ENCODE assay signal across 9 cellular contexts in the genomic region with DNA sequence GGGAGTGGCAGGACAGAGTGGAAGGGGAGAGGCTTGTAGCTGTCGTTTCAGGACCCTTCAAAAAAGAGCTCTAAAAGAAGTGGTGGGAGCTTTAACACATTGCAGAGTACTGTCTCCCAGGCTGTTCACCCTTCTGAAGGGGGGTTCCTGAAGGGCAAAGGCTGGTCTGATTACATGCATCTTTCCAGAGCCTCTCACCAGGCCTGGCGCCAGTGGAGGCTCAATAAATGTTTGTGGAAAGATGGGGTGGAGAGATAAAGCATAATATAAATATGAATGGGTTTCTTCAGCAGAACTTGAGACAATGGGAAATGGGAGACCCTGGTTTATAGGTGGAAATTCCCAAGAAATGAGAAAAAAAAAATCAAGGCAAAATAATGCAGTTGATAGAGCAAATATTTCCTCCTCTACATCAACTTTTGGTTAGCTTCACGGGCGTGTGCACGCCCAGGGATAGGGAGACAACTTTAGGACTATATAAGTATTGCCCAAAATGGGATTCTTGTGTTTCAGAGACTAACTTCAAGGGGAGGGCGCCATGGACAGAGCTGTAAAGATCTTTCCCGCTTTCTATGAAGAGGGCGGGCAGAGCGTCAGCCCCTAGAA. TPM values are rescaled to one million over a fixed set of nuclear protein-coding genes. Genes with fewer than 3 reads are reported as not detected.
A peak's percentile ranks its signal among the peaks of the same experiment; 100 is the strongest.
DNase-seq lines count a peak whose midpoint lies in the region; ATAC-seq and TF ChIP-seq lines count a peak whose summit lies in the region.
"Had no signal": no experiment of that assay in that cellular context is flagged by ENCODE, and none has a peak within 500 bp of the region (broad histone marks: within the 10 kb centered on the region; RNA-seq: fewer than 3 reads in every experiment).

No MANE protein-coding gene starts in this region.

- H3K4me3 Mint-ChIP-seq in Caco-2 (ENCODE audit: unreplicated experiment) = peak overlapping the region; percentile 92

- H3K9me3 ChIP-seq in Caco-2 (no peaks in the 10 kb centered on the region), MM.1S (replicated peaks; ENCODE audit: insufficient read depth, low read length) (no peaks in the 10 kb centered on the region), mammary epithelial cell (replicated peaks; ENCODE audit: insufficient read depth, low read length) (no peaks in the 10 kb centered on the region), neuron (ENCODE audit: low read length) (no peaks in the 10 kb centered on the region)

- dilution Hi-C loops in mammary epithelial cell (cut with HindIII; ENCODE audit: low sequenced_read_pairs) = no loop called here

- H3K4me3 ChIP-seq in Caco-2 (ENCODE audit: low read depth, low read length) (no peak overlapping the region; the same call in 1 of the 2 replicates), MM.1S (ENCODE audit: low read length) (no peak overlapping the region), mammary epithelial cell (replicated peaks in 1 of 3; ENCODE audit: insufficient read depth in 1 of 3, low read depth in 2 of 3, low read length in 3 of 3) (no peak overlapping the region), neuron (ENCODE audit: low read length) (no peak overlapping the region)

- peak overlapping the region; percentile 88 for H3K27ac Mint-ChIP-seq in Caco-2 (ENCODE audit: unreplicated experiment)

- CTCF ChIA-PET in Caco-2 (lab: Charles Lee) = interaction anchor here (0.6 to 1.6 kb wide), 4 partner anchors 14 to 227 kb away, joined by 3 to 8 read pairs (median 6); no protein-coding TSS in a partner anchor
- CTCF ChIA-PET in mammary epithelial cell (lab: Charles Lee; ENCODE audit: low non-redundant PET) = interaction anchor here (0.6 kb wide), 3 partner anchors 95 to 386 kb away, joined by 4 to 6 read pairs (median 5); no protein-coding TSS in a partner anchor

- H3K36me3 ChIP-seq in Caco-2 (ENCODE audit: control insufficient read depth, insufficient read depth, low read length) (no peaks in the 10 kb centered on the region), MM.1S (replicated peaks; ENCODE audit: insufficient read depth, low read length) (peaks cover 21% of the 10 kb centered on the region; the same call in 1 of the 2 replicates), mammary epithelial cell (ENCODE audit: insufficient read depth, low read length) (peaks cover 27% of the 10 kb centered on the region), neuron (ENCODE audit: insufficient read depth, low read length) (peaks cover 35% of the 10 kb centered on the region)

- 0 out of 2 replicates have a peak, but pooled peaks cover 4% of the 10 kb centered on the region for H3F3A ChIP-seq in MM.1S (ENCODE audit: insufficient read depth, low read length)

- POLR2A ChIA-PET in Caco-2 (lab: Charles Lee) = interaction anchor here (0.6 to 1.0 kb wide), 2 partner anchors 14 to 414 kb away, joined by 3 to 7 read pairs; no protein-coding TSS in a partner anchor

- peak overlapping the region; percentile 44 for H2AFZ ChIP-seq in MM.1S (ENCODE audit: low read length)
- peak overlapping the region; percentile 75 for H2AFZ ChIP-seq in mammary epithelial cell (ENCODE audit: low read depth, low read length)
- H2AFZ ChIP-seq in neuron (ENCODE audit: low read depth, low read length) = peak overlapping the region; percentile 31

- H4K20me1 ChIP-seq in MM.1S (ENCODE audit: insufficient read depth, low read length) (peaks cover 4% of the 10 kb centered on the region; the same call in 1 of the 2 replicates), mammary epithelial cell (ENCODE audit: insufficient read depth, low read length) (no peaks in the 10 kb centered on the region)

- WGBS in mammary epithelial cell (ENCODE audit: low coverage, missing lambda C conversion rate) = 51% methylated on average over 9 of the region's 9 CpGs

- H3K4me2 ChIP-seq in MM.1S (ENCODE audit: low read depth, low read length) (peak overlapping the region; percentile 32; the same call in 1 of the 2 replicates), mammary epithelial cell (ENCODE audit: insufficient read depth, low read depth, low read length) (no peak overlapping the region)

- H3K9me3 Mint-ChIP-seq in Caco-2 (ENCODE audit: unreplicated experiment) = no peaks in the 10 kb centered on the region

- peaks cover 33% of the 10 kb centered on the region for H3K4me1 ChIP-seq in Caco-2
- peaks cover 25% of the 10 kb centered on the region for H3K4me1 ChIP-seq in MM.1S (ENCODE audit: low read length)
- peaks cover 48% of the 10 kb centered on the region for H3K4me1 ChIP-seq in mammary epithelial cell (ENCODE audit: insufficient read depth, low read length)
- peaks cover 51% of the 10 kb centered on the region for H3K4me1 ChIP-seq in neuron (ENCODE audit: insufficient read depth, low read length)

- H3K27ac ChIP-seq in MM.1S (ENCODE audit: low read length) (no peak overlapping the region), mammary epithelial cell (ENCODE audit: insufficient read depth, low read depth, low read length) (no peak overlapping the region)

- BruUV-seq in Caco-2 (replicated peaks; lab: Mats Ljungman, UMichigan) = no TSS peak
- BruUV-seq in mammary epithelial cell (replicated peaks; lab: Mats Ljungman, UMichigan) = no TSS peak

- H3K79me2 ChIP-seq in MM.1S (ENCODE audit: low read length) (peaks cover 44% of the 10 kb centered on the region), mammary epithelial cell (ENCODE audit: insufficient read depth, low read length) (peaks cover 44% of the 10 kb centered on the region)

- peaks cover 51% of the 10 kb centered on the region for H3K36me3 Mint-ChIP-seq in Caco-2 (ENCODE audit: insufficient read depth, unreplicated experiment)

- no peaks in the 10 kb centered on the region for H3K27me3 ChIP-seq in Caco-2 (replicated peaks; ENCODE audit: control insufficient read depth, insufficient read depth, low read length)
- no peaks in the 10 kb centered on the region for H3K27me3 ChIP-seq in MM.1S (replicated peaks; ENCODE audit: insufficient read depth, low read length)
- H3K27me3 ChIP-seq in mammary epithelial cell (ENCODE audit: insufficient read depth, low read length) = peaks cover 24% of the 10 kb centered on the region
- H3K27me3 ChIP-seq in neuron (ENCODE audit: insufficient read depth, low read length) = peaks cover 48% of the 10 kb centered on the region

- H3K4me1 Mint-ChIP-seq in Caco-2 (ENCODE audit: low read depth, unreplicated experiment) = peaks cover 30% of the 10 kb centered on the region

- intact Hi-C loops in Caco-2 (cut with micrococcal nuclease; ENCODE audit: unreplicated experiment) = loop anchor here (1.0 kb wide), 1 partner anchor 14 kb away; no protein-coding TSS in a partner anchor
- intact Hi-C loops in mammary epithelial cell (cut with micrococcal nuclease) = loop anchor here (5.0 kb wide), 1 partner anchor 111 kb away; no protein-coding TSS in a partner anchor

- H3K9me2 ChIP-seq in MM.1S (replicated peaks; ENCODE audit: insufficient read depth, low read length) = no peaks in the 10 kb centered on the region

- H3K9ac ChIP-seq in MM.1S (ENCODE audit: low read length) (no peak overlapping the region), mammary epithelial cell (ENCODE audit: insufficient read depth, low read length) (no peak overlapping the region)

- in situ Hi-C loops in mammary epithelial cell (cut with MboI; ENCODE audit: low sequenced_read_pairs in 2 of 2) = no loop called here

- peaks cover 5% of the 10 kb centered on the region for H3K27me3 Mint-ChIP-seq in Caco-2 (ENCODE audit: insufficient read depth, unreplicated experiment)

- no peak for ATAC-seq in GM19328 (IDR thresholded peaks at IDR 0.05; ENCODE audit: unreplicated experiment)
- ATAC-seq in GM21825 (IDR thresholded peaks at IDR 0.05; ENCODE audit: unreplicated experiment) = no peak

- DNase-seq in Caco-2 (no peak), MM.1S (no peak), mammary epithelial cell (no peak), AML-193 (lab: John Stamatoyannopoulos, UW) (no peak), cerebellum (ENCODE audit: low spot score) (no peak)

- no peak for TF ChIP-seq CTCF in Caco-2 (IDR thresholded peaks at IDR 0.05; ENCODE audit: insufficient read depth in 1 of 2, low read depth in 1 of 2, low read length in 1 of 2, severe bottlenecking in 1 of 2, unreplicated experiment in 1 of 2)
- no peak for TF ChIP-seq CTCF in MM.1S (IDR thresholded peaks at IDR 0.05; ENCODE audit: low read length)
- no peak for TF ChIP-seq CTCF in mammary epithelial cell (conservative IDR thresholded peaks at IDR 0.05 in 1 of 2, IDR thresholded peaks at IDR 0.05 in 1 of 2; ENCODE audit: extremely low read depth in 1 of 2, insufficient read depth in 1 of 2, low read depth in 1 of 2, low read length in 2 of 2)

RNA-seq across cellular contexts. Expression of gene BUB3, which starts 0.6 kb away (rescaled TPM):
- total RNA-seq in Caco-2 (2022) (129 and 141 TPM in 2 replicates), mammary epithelial cell (100 to 1,000 TPM; 137 to 158 TPM), cerebellum (150 TPM)
- polyA plus RNA-seq in mammary epithelial cell = 237 TPM
- 253 TPM for polyA minus RNA-seq in mammary epithelial cell

RNA-seq across cellular contexts. Expression of gene HMX2, which starts 5.7 kb away (rescaled TPM):
- total RNA-seq in Caco-2 (2022) (1.4 and 1.7 TPM in 2 replicates), mammary epithelial cell (not detected), cerebellum (not detected)
- not detected for polyA plus RNA-seq in mammary epithelial cell
- polyA minus RNA-seq in mammary epithelial cell = not detected
- total RNA-seq: epithelial cell of proximal tubule had no signal

RNA-seq across cellular contexts. Expression of gene HMX3, which starts 17.8 kb away (rescaled TPM):
- not detected in 2 replicates for total RNA-seq in Caco-2 (2022)
- total RNA-seq in mammary epithelial cell = under 1 TPM in 1 of 2 donors, not detected in 1; 0.26 TPM
- polyA plus RNA-seq in mammary epithelial cell = not detected
- polyA minus RNA-seq in mammary epithelial cell = not detected
- not detected for total RNA-seq in cerebellum
- total RNA-seq: epithelial cell of proximal tubule had no signal
